In the genomic region with DNA sequence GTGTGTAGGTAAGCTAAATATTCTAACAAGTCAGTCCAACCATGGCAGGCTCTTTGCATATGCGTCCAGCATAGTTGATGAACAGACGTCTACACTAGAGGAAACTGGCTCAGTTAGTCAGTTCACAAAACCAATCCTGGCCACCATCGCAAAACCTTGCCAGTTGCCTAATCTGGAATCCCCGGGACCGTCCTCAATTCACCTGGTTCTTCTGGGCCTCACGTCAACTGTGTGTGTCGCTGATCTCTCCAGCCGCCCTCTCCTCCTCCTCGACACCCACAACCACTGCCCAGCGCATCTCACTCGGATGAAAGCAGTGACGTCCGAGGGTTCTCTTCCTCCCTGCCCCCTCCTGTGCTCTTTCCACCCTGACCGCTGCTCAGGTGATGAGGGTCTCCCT, we compare ENCODE assay signal across 23 cellular contexts.
DNase-seq lines count a peak whose midpoint lies in the region; ATAC-seq, FAIRE-seq and TF ChIP-seq lines count a peak whose summit lies in the region.
"Had no signal": no experiment of that assay in that cellular context is flagged by ENCODE, and none has a peak within 500 bp of the region (broad histone marks: within the 10 kb centered on the region; RNA-seq: fewer than 3 reads in every experiment).

No MANE protein-coding gene starts in this region.

- no peaks in the 10 kb centered on the region for H3K9me3 Mint-ChIP-seq in activated CD8-positive, alpha-beta memory T cell treated with anti-CD3 and anti-CD28 coated beads, Interleukin-2, amount 10 ng/mL, durations not matched to agents 7 days and 5 days (ENCODE audit: low read depth)

- H3K14ac ChIP-seq in H1 (ENCODE audit: insufficient read length), result no peak overlapping the region
- H3K14ac ChIP-seq in trophoblast cell (ENCODE audit: low read length), result no peak overlapping the region

- H2AK5ac ChIP-seq in H1 (ENCODE audit: low read depth, low read length) (no peak overlapping the region), trophoblast cell (ENCODE audit: low read length) (no peak overlapping the region)

- no peak for TF ChIP-seq POLR2A in H1 (IDR thresholded peaks at IDR 0.05; ENCODE audit: control extremely low read depth in 1 of 2, low read depth in 2 of 2, low read length in 2 of 2)

- H4K20me1 ChIP-seq in OCI-LY1 (ENCODE audit: insufficient read depth, low read length) (no peaks in the 10 kb centered on the region), H1 (replicated peaks in 1 of 2; ENCODE audit: control insufficient read depth in 1 of 2, insufficient read depth in 2 of 2, low read length in 2 of 2) (peaks cover 4 to 6% of the 10 kb centered on the region in 2 experiments)

- TF ChIP-seq CTCF in OCI-LY1 (IDR thresholded peaks at IDR 0.05; ENCODE audit: low read length) (no peak), H1 (IDR thresholded peaks at IDR 0.05; ENCODE audit: control extremely low read depth in 1 of 3, insufficient read depth in 1 of 3, low read depth in 1 of 3, low read length in 3 of 3) (no peak)

- H4K91ac ChIP-seq in H1 (replicated peaks; ENCODE audit: insufficient read length, low read length) (no peak overlapping the region), trophoblast cell (ENCODE audit: low read depth, low read length) (no peak overlapping the region)

- CTCF ChIA-PET in H1 (lab: Charles Lee; ENCODE audit: partially characterized antibody), result interaction anchor here (0.5 to 1.9 kb wide), 3 partner anchors 25 to 310 kb away, joined by 3 to 7 read pairs (median 3); no protein-coding TSS in a partner anchor
- CTCF ChIA-PET in activated CD8-positive, alpha-beta memory T cell treated with anti-CD3 and anti-CD28 coated beads, Interleukin-2, amount 10 ng/mL, durations not matched to agents 7 days and 5 days (lab: Charles Lee), result no interaction called here

- peaks cover 45% of the 10 kb centered on the region for H3K4me1 ChIP-seq in OCI-LY1 (ENCODE audit: insufficient read depth, low read length, severe bottlenecking)
- H3K4me1 ChIP-seq in H1 (replicated peaks in 1 of 4; ENCODE audit: control insufficient read depth in 3 of 4, insufficient read depth in 4 of 4, low read length in 3 of 4), result peaks cover 7 to 9% (median 8%) of the 10 kb centered on the region in 4 experiments
- peaks cover 12 to 19% of the 10 kb centered on the region in 2 experiments for H3K4me1 ChIP-seq in trophoblast cell (ENCODE audit: control insufficient read depth in 1 of 2, insufficient read depth in 2 of 2, low read length in 2 of 2)

- H2AFZ ChIP-seq in OCI-LY1 (ENCODE audit: low read length), result no peak overlapping the region
- H2AFZ ChIP-seq in H1 (ENCODE audit: low read length), result no peak overlapping the region
- H2AFZ ChIP-seq in trophoblast cell (ENCODE audit: insufficient read depth, low read length, poor library complexity), result no peak overlapping the region
- H2AFZ ChIP-seq: GM23248 had no signal

- H2BK5ac ChIP-seq in H1 (ENCODE audit: low read depth, low read length) (no peak overlapping the region), trophoblast cell (ENCODE audit: low read depth, low read length, poor library complexity) (no peak overlapping the region)

- no peak for TF ChIP-seq RAD21 in H1 (IDR thresholded peaks at IDR 0.05 in 1 of 2, conservative IDR thresholded peaks at IDR 0.05 in 1 of 2; ENCODE audit: low read depth in 2 of 2, low read length in 2 of 2)

- POLR2A ChIA-PET in H1 (lab: Charles Lee; ENCODE audit: partially characterized antibody), result no interaction called here

- H3K4ac ChIP-seq in H1 (replicated peaks; ENCODE audit: insufficient read length, low read depth, low read length), result no peak overlapping the region
- no peak overlapping the region for H3K4ac ChIP-seq in trophoblast cell (ENCODE audit: low read depth, low read length)

- 0 out of 2 replicates have a peak overlapping the region, but pooled peaks have one; percentile 7 for H2BK20ac ChIP-seq in H1 (ENCODE audit: low read length)

- H3K79me1 ChIP-seq in H1 (ENCODE audit: low read depth, low read length) (peaks cover 2% of the 10 kb centered on the region; the same call in 1 of the 2 replicates), trophoblast cell (ENCODE audit: low read length) (peaks cover 10% of the 10 kb centered on the region)

- H3K36me3 Mint-ChIP-seq in activated CD8-positive, alpha-beta memory T cell treated with anti-CD3 and anti-CD28 coated beads, Interleukin-2, amount 10 ng/mL, durations not matched to agents 7 days and 5 days, result peaks cover 14% of the 10 kb centered on the region

- ATAC-seq in GM18870 (IDR thresholded peaks at IDR 0.05; ENCODE audit: unreplicated experiment) (no peak), HG02759 (IDR thresholded peaks at IDR 0.05; ENCODE audit: unreplicated experiment) (no peak)
- ATAC-seq in activated CD8-positive, alpha-beta memory T cell treated with anti-CD3 and anti-CD28 coated beads, Interleukin-2, amount 10 ng/mL, durations not matched to agents 7 days and 5 days, result no peak
- ATAC-seq: CD8-positive, alpha-beta T cell; PC-3; SK-N-SH treated with all-trans-retinoic acid at 6 μM for 48 hours had no signal

- no peak for TF ChIP-seq EP300 in H1 (IDR thresholded peaks at IDR 0.05; ENCODE audit: borderline replicate concordance in 1 of 2, low read depth in 2 of 2, low read length in 2 of 2)

- no peak overlapping the region for H4K12ac ChIP-seq in trophoblast cell (ENCODE audit: low read depth, low read length)

- 89% methylated on average over 14 of the region's 14 CpGs; no CpG with 5 or more reads in 1 of the 2 experiments for WGBS in H1 (ENCODE audit: extremely low coverage in 1 of 2, insufficient coverage in 1 of 2, insufficient read length in 1 of 2, insufficient replicate concordance in 2 of 2, low coverage in 1 of 2, low lambda C conversion rate in 2 of 2, missing lambda C conversion rate in 1 of 2), 2 experiments
- WGBS in trophoblast cell (ENCODE audit: extremely low coverage, insufficient coverage, insufficient read length), result no CpG with 5 or more reads among the region's 14 CpGs

- H3K4me2 ChIP-seq in OCI-LY1 (ENCODE audit: low read length) (peak overlapping the region; percentile 52), H1 (ENCODE audit: insufficient read depth in 1 of 2, low read depth in 2 of 2, low read length in 2 of 2) (no peak overlapping the region), trophoblast cell (ENCODE audit: low read length) (no peak overlapping the region)
- H3K4me2 ChIP-seq: BLaER1 treated with 17β-estradiol and CSF1 and Interleukin-3, amounts not matched to agents 10 nM and 100 nM had no signal

- peak overlapping the region; percentile 67; the same call in 1 of the 2 replicates for H2BK15ac ChIP-seq in H1 (ENCODE audit: low read length)

- H3K9me3 ChIP-seq in OCI-LY1 (ENCODE audit: low read length), result peaks cover 2% of the 10 kb centered on the region; the same call in 1 of the 2 replicates
- peaks cover 5 to 7% of the 10 kb centered on the region in 2 experiments; a peak in 2 of 4 replicates for H3K9me3 ChIP-seq in H1 (ENCODE audit: insufficient read depth in 2 of 2, low read depth in 1 of 2, low read length in 1 of 2)
- peaks cover 2% of the 10 kb centered on the region for H3K9me3 ChIP-seq in trophoblast cell (ENCODE audit: insufficient read depth, low read depth, low read length)

- DNase-seq in NCI-H526 (lab: John Stamatoyannopoulos, UW) (peak; percentile 60 to 79), NCI-H526 treated with DMSO at 0.1 percent for 48 hours (lab: John Stamatoyannopoulos, UW) (no peak), H1 (ENCODE audit: low read depth in 1 of 2, low spot score in 2 of 2) (no peak), trophoblast cell (no peak)
- DNase-seq in activated CD8-positive, alpha-beta memory T cell treated with anti-CD3 and anti-CD28 coated beads, Interleukin-2, amount 10 ng/mL, durations not matched to agents 7 days and 5 days, result no peak
- DNase-seq: ACHN; CD8-positive, alpha-beta T cell; GM23248; Kasumi-1; NCI-H1417; NCI-H1694 treated with DMSO at 0.1 percent for 48 hours; NCI-H2081 treated with DMSO at 0.1 percent for 48 hours; NCI-H2171 treated with DMSO at 0.1 percent for 48 hours; NCI-H524 treated with DMSO at 0.1 percent for 48 hours; PC-3 had no signal

- peaks cover 64% of the 10 kb centered on the region for H3K36me3 ChIP-seq in OCI-LY1 (ENCODE audit: insufficient read depth, low read length)
- H3K36me3 ChIP-seq in H1 (ENCODE audit: control insufficient read depth in 2 of 4, insufficient read depth in 4 of 4, low read length in 3 of 4), result peaks cover 2 to 10% (median 5%) of the 10 kb centered on the region in 4 experiments; a peak in 4 of 8 replicates
- H3K36me3 ChIP-seq in trophoblast cell (ENCODE audit: control insufficient read depth in 1 of 2, insufficient read depth in 2 of 2, low read length in 2 of 2), result peaks cover 10 to 17% of the 10 kb centered on the region in 2 experiments

- no peak overlapping the region for H2BK120ac ChIP-seq in H1 (replicated peaks; ENCODE audit: low read depth, low read length)
- no peak overlapping the region for H2BK120ac ChIP-seq in trophoblast cell (ENCODE audit: insufficient read depth, low read length, poor library complexity)

- peaks cover 2% of the 10 kb centered on the region for H3K4me1 Mint-ChIP-seq in activated CD8-positive, alpha-beta memory T cell treated with anti-CD3 and anti-CD28 coated beads, Interleukin-2, amount 10 ng/mL, durations not matched to agents 7 days and 5 days

- no peak overlapping the region for H3K4me3 Mint-ChIP-seq in activated CD8-positive, alpha-beta memory T cell treated with anti-CD3 and anti-CD28 coated beads, Interleukin-2, amount 10 ng/mL, durations not matched to agents 7 days and 5 days
- H3K4me3 Mint-ChIP-seq: CD8-positive, alpha-beta T cell; IgD-negative memory B cell had no signal

- H3K9me2 ChIP-seq in OCI-LY1 (ENCODE audit: low read depth, low read length), result no peaks in the 10 kb centered on the region

- H3K56ac ChIP-seq in H1 (replicated peaks; ENCODE audit: insufficient read length, low read depth, low read length), result no peak overlapping the region

- H3K23ac ChIP-seq in H1 (ENCODE audit: insufficient read length) (no peak overlapping the region), trophoblast cell (ENCODE audit: low read length) (no peak overlapping the region)

- FAIRE-seq in H1 (lab: Jason Lieb, UNC), result no peak
- FAIRE-seq: D721Med had no signal

- no peak overlapping the region for H3K27ac Mint-ChIP-seq in activated CD8-positive, alpha-beta memory T cell treated with anti-CD3 and anti-CD28 coated beads, Interleukin-2, amount 10 ng/mL, durations not matched to agents 7 days and 5 days
- H3K27ac Mint-ChIP-seq: CD8-positive, alpha-beta T cell; IgD-negative memory B cell had no signal

- H4K8ac ChIP-seq in H1 (ENCODE audit: extremely low read depth, insufficient read depth, low read length), result no peak overlapping the region
- no peak overlapping the region for H4K8ac ChIP-seq in trophoblast cell (ENCODE audit: low read depth, low read length)

- H3K79me2 ChIP-seq in OCI-LY1 (ENCODE audit: insufficient read depth, low read length) (no peaks in the 10 kb centered on the region), H1 (ENCODE audit: control insufficient read depth in 1 of 2, insufficient read depth in 2 of 2, low read length in 2 of 2) (peaks cover 0 to 6% of the 10 kb centered on the region in 2 experiments; a peak in 1 of 4 replicates), trophoblast cell (ENCODE audit: control insufficient read depth, insufficient read depth, low read length, poor library complexity) (peaks cover 2% of the 10 kb centered on the region)

- H4K5ac ChIP-seq in H1 (ENCODE audit: insufficient read length, low read depth, low read length), result no peak overlapping the region

- H3K23me2 ChIP-seq in H1 (ENCODE audit: low read depth, low read length), result no peaks in the 10 kb centered on the region

- H3K27ac ChIP-seq in OCI-LY1 (ENCODE audit: low read depth, low read length, poor library complexity, severe bottlenecking) (peak overlapping the region; percentile 60), H1 (ENCODE audit: low read depth, low read length) (no peak overlapping the region; the same call in 1 of the 2 replicates), trophoblast cell (ENCODE audit: low read depth, low read length) (no peak overlapping the region)
- H3K27ac ChIP-seq: 22Rv1; BLaER1 treated with 17β-estradiol and CSF1 and Interleukin-3, amounts not matched to agents 10 nM and 100 nM; GM23248 had no signal

- H3K9ac ChIP-seq in OCI-LY1 (ENCODE audit: low read length) (peak overlapping the region; percentile 27; the same call in 1 of the 2 replicates), H1 (replicated peaks in 1 of 4; ENCODE audit: extremely low read depth in 1 of 4, low read depth in 3 of 4, low read length in 3 of 4) (no peak overlapping the region; a peak in 1 of 7 replicates), trophoblast cell (ENCODE audit: low read length) (no peak overlapping the region)
- H3K9ac ChIP-seq: BLaER1 treated with 17β-estradiol and CSF1 and Interleukin-3, amounts not matched to agents 10 nM and 100 nM; GM23248 had no signal

- H2BK12ac ChIP-seq in H1 (ENCODE audit: low read depth, low read length), result no peak overlapping the region
- H2BK12ac ChIP-seq in trophoblast cell (ENCODE audit: low read length), result no peak overlapping the region

- H3K4me3 ChIP-seq in OCI-LY1 (ENCODE audit: low read depth, low read length, poor library complexity, severe bottlenecking), result peak overlapping the region; percentile 36
- no peak overlapping the region for H3K4me3 ChIP-seq in H1 (ENCODE audit: extremely low read depth in 1 of 4, insufficient read depth in 2 of 4, low read depth in 3 of 4, low read length in 4 of 4)
- no peak overlapping the region for H3K4me3 ChIP-seq in trophoblast cell (ENCODE audit: low read depth, low read length)
- H3K4me3 ChIP-seq: BLaER1 treated with 17β-estradiol and CSF1 and Interleukin-3, amounts not matched to agents 10 nM and 100 nM; GM23248 had no signal

- H3K27me3 ChIP-seq in OCI-LY1 (ENCODE audit: insufficient read depth, low read length) (no peaks in the 10 kb centered on the region), H1 (replicated peaks in 1 of 4; ENCODE audit: control insufficient read depth in 3 of 4, extremely low read depth in 1 of 4, insufficient read depth in 3 of 4, low read length in 3 of 4) (no peaks in the 10 kb centered on the region), trophoblast cell (ENCODE audit: insufficient read depth, low read length) (no peaks in the 10 kb centered on the region)
- H3K27me3 ChIP-seq: BLaER1 treated with 17β-estradiol and CSF1 and Interleukin-3, amounts not matched to agents 10 nM and 100 nM had no signal

- no peak overlapping the region for H3K18ac ChIP-seq in H1 (ENCODE audit: extremely low read depth, low read length)
- peak overlapping the region; percentile 3 for H3K18ac ChIP-seq in trophoblast cell (ENCODE audit: low read length)

- H3K27me3 Mint-ChIP-seq in activated CD8-positive, alpha-beta memory T cell treated with anti-CD3 and anti-CD28 coated beads, Interleukin-2, amount 10 ng/mL, durations not matched to agents 7 days and 5 days, result no peaks in the 10 kb centered on the region
- H3K27me3 Mint-ChIP-seq: IgD-negative memory B cell had no signal

- no peaks in the 10 kb centered on the region for H3F3A ChIP-seq in OCI-LY1 (ENCODE audit: insufficient read depth, low read length)

Comparison
In these comparisons a context has a peak if more than half of its experiments do, and no peak if none do; other contexts are left out.
1. DNase-seq: peak in NCI-H526 (2 of 2); none in NCI-H526 treated with DMSO at 0.1 percent for 48 hours (single experiment), H1 (0 of 2), trophoblast cell (0 of 2) and activated CD8-positive, alpha-beta memory T cell treated with anti-CD3 and anti-CD28 coated beads, Interleukin-2, amount 10 ng/mL, durations not matched to agents 7 days and 5 days (single experiment).